ENCODE assay signal across 21 cellular contexts in the genomic region with DNA sequence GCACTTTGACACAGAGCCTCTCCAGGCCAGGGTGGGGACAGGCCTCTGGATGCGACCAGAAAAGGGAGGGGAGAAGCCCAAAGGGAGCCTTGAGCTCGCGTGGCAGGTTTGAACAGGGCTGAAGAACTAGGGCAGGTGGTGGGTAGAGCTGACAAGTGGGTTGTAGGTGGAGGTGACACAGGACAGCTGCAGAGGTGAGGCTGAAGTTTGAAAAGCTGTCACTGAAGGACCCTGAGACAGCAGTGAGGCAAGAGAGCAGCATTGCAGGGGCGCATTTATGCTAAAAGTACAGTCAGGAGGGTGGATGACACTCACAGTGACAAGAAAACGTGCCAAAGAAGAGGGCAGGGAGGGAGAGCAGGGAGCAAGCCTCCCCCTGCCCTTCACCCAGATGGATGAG. TPM values are rescaled to one million over a fixed set of nuclear protein-coding genes. Genes with fewer than 3 reads are reported as not detected.
DNase-seq lines count a peak whose midpoint lies in the region; ATAC-seq and TF ChIP-seq lines count a peak whose summit lies in the region.
"Had no signal": no experiment of that assay in that cellular context is flagged by ENCODE, and none has a peak within 500 bp of the region (broad histone marks: within the 10 kb centered on the region; RNA-seq: fewer than 3 reads in every experiment).

No MANE protein-coding gene starts in this region.

- peak; percentile 55 for DNase-seq in cardiac septum (ENCODE audit: low spot score)
- no peak for DNase-seq in left cardiac atrium
- peak; percentile 26 for DNase-seq in mesenteric fat pad (ENCODE audit: low spot score)
- peak; percentile 34 for DNase-seq in type B pancreatic cell (ENCODE audit: extremely low spot score, unreplicated experiment)
- DNase-seq in stimulated activated CD4-positive, alpha-beta T cell treated with anti-CD3 and anti-CD28 coated beads, Interleukin-2, amount 100 ng/mL, for 24 hours: no peak
- DNase-seq in LoVo (ENCODE audit: low spot score): no peak
- DNase-seq: 8988T; ACHN; AML-193; BE2C; CD4-positive, alpha-beta T cell; CD8-positive, alpha-beta memory T cell; DMS 273 treated with DMSO at 0.1 percent for 48 hours; DMS79; EL; GDM1; GOT3; HCEC 1CT had no signal

- H3K27me3 Mint-ChIP-seq in type B pancreatic cell: peaks cover 28% of the 10 kb centered on the region

- peaks cover 7% of the 10 kb centered on the region for H3K9me3 Mint-ChIP-seq in type B pancreatic cell
- H3K9me3 Mint-ChIP-seq: CD4-positive, alpha-beta T cell; CD8-positive, alpha-beta memory T cell had no signal

- H3K4me3 Mint-ChIP-seq in type B pancreatic cell: no peak overlapping the region
- H3K4me3 Mint-ChIP-seq: CD4-positive, alpha-beta T cell; CD8-positive, alpha-beta memory T cell had no signal

- TF ChIP-seq CTCF in type B pancreatic cell (conservative IDR thresholded peaks at IDR 0.05): no peak

- peaks cover 5% of the 10 kb centered on the region for H3K4me1 Mint-ChIP-seq in type B pancreatic cell (ENCODE audit: unreplicated experiment)

- H3K27ac Mint-ChIP-seq in type B pancreatic cell: no peak overlapping the region
- H3K27ac Mint-ChIP-seq: CD14-positive monocyte; CD4-positive, alpha-beta T cell had no signal

- intact Hi-C loops in cardiac septum (cut with DNase I): no loop called here
- intact Hi-C loops in left cardiac atrium (cut with DNase I): no loop called here

- no peaks in the 10 kb centered on the region for H3K36me3 Mint-ChIP-seq in type B pancreatic cell
- H3K36me3 Mint-ChIP-seq: CD8-positive, alpha-beta memory T cell had no signal

- ATAC-seq in left cardiac atrium: no peak
- no peak for ATAC-seq in HG03045 (IDR thresholded peaks at IDR 0.05; ENCODE audit: unreplicated experiment)
- ATAC-seq: A549 had no signal

RNA-seq across cellular contexts. Expression of a gene that starts 21.8 kb away (rescaled TPM):
- total RNA-seq in cardiac septum (0.38 TPM), left cardiac atrium (1 to 10 TPM in 1 of 2 donors, under 1 TPM in 1; 0.68 to 2.3 TPM), mesenteric fat pad (2.8 TPM), type B pancreatic cell (ENCODE audit: low replicate concordance) (not detected in 2 replicates)
- total RNA-seq: CD4-positive, alpha-beta T cell; CD8-positive, alpha-beta memory T cell had no signal

RNA-seq across cellular contexts. Expression of a gene that starts 24.1 kb away (rescaled TPM):
- total RNA-seq in cardiac septum: not detected
- not detected for total RNA-seq in left cardiac atrium
- total RNA-seq in mesenteric fat pad: 0.45 TPM
- total RNA-seq in type B pancreatic cell (ENCODE audit: low replicate concordance): 0.22 and 0.71 TPM in 2 replicates
- total RNA-seq: CD4-positive, alpha-beta T cell had no signal

RNA-seq across cellular contexts. Expression of a gene that starts 57.4 kb away (rescaled TPM):
- total RNA-seq in cardiac septum (56.6 TPM), left cardiac atrium (10 to 100 TPM; 45.1 to 50.0 TPM), mesenteric fat pad (56.3 TPM), type B pancreatic cell (ENCODE audit: low replicate concordance) (28.2 and 41.5 TPM in 2 replicates)

RNA-seq across cellular contexts. Expression of a gene that starts 59.4 kb away (rescaled TPM):
- total RNA-seq in cardiac septum: not detected
- total RNA-seq in left cardiac atrium: not detected
- not detected for total RNA-seq in mesenteric fat pad
- total RNA-seq in type B pancreatic cell (ENCODE audit: low replicate concordance): not detected in 2 replicates
- total RNA-seq: CD4-positive, alpha-beta T cell; CD8-positive, alpha-beta memory T cell had no signal

Comparison
In these comparisons a context has a peak if more than half of its experiments do, and no peak if none do; other contexts are left out.
1. DNase-seq: peak in cardiac septum (single experiment), mesenteric fat pad (single experiment) and type B pancreatic cell (single experiment); none in left cardiac atrium (single experiment), stimulated activated CD4-positive, alpha-beta T cell treated with anti-CD3 and anti-CD28 coated beads, Interleukin-2, amount 100 ng/mL, for 24 hours (0 of 2) and LoVo (single experiment).